In the genomic region with DNA sequence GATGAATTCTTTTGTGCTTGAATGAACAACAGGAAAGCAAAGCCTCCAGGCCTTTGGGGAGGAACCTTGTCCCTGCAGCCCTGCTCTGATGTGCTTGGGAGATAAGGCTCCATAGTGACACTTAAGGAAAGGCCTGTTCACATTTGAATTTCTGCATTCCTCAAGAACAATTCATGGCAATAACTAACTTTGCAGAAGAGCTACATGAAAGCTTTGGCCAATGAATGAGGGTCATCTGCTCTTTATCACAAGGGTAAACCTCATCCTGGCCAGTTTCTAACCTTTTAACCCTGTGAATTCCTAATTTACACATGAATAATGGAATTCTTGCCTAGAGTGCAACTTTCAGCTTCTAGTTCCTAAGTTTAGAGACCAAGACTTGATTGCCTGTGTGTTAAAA, we compare ENCODE assay signal across 1 cellular context.
A peak's percentile ranks its signal among the peaks of the same experiment; 100 is the strongest.
TF ChIP-seq lines count a peak whose summit lies in the region.

No MANE protein-coding gene starts in this region.

TF ChIP-seq in SK-N-SH, 30 proteins besides CTCF, POLR2A, EP300 and RAD21 (continued from another document):
- TF ChIP-seq TEAD4 (IDR thresholded peaks at IDR 0.05; ENCODE audit: borderline replicate concordance, insufficient read depth), result peak; percentile 82; the same call in 1 of the 2 replicates
- peak; percentile 63; the same call in 1 of the 2 replicates for TF ChIP-seq FOSL2 (IDR thresholded peaks at IDR 0.05; ENCODE audit: borderline replicate concordance, low read depth)
- TF ChIP-seq NFIC (IDR thresholded peaks at IDR 0.05; ENCODE audit: borderline replicate concordance), result peak; percentile 45; the same call in 1 of the 2 replicates
- TF ChIP-seq GATA2 (CRISPR knock-in tag; IDR thresholded peaks at IDR 0.05), result peak; percentile 38; the same call in 1 of the 2 replicates
- no peak for TF ChIP-seq FOXJ3 (CRISPR knock-in tag; IDR thresholded peaks at IDR 0.05)
- TF ChIP-seq, protein P1, sequence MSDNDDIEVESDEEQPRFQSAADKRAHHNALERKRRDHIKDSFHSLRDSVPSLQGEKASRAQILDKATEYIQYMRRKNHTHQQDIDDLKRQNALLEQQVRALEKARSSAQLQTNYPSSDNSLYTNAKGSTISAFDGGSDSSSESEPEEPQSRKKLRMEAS (IDR thresholded peaks at IDR 0.05; ENCODE audit: low read depth), result 0 out of 2 replicates have a peak, but pooled peaks have one; percentile 33
- peak; percentile 88; the same call in 1 of the 2 replicates for TF ChIP-seq RXRA (IDR thresholded peaks at IDR 0.05; ENCODE audit: borderline replicate concordance, low read depth)
- TF ChIP-seq, protein P2, sequence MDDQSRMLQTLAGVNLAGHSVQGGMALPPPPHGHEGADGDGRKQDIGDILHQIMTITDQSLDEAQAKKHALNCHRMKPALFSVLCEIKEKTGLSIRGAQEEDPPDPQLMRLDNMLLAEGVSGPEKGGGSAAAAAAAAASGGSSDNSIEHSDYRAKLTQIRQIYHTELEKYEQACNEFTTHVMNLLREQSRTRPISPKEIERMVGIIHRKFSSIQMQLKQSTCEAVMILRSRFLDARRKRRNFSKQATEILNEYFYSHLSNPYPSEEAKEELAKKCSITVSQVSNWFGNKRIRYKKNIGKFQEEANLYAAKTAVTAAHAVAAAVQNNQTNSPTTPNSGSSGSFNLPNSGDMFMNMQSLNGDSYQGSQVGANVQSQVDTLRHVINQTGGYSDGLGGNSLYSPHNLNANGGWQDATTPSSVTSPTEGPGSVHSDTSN (IDR thresholded peaks at IDR 0.05), result peak; percentile 86
- TF ChIP-seq SIN3A (IDR thresholded peaks at IDR 0.05; ENCODE audit: borderline replicate concordance, low read depth, low read length), result peak; percentile 73; the same call in 1 of the 2 replicates
- 0 out of 2 replicates have a peak, but pooled peaks have one; percentile 26 for TF ChIP-seq MXI1 (IDR thresholded peaks at IDR 0.05; ENCODE audit: low read depth, low read length)
- TF ChIP-seq RCOR1 (IDR thresholded peaks at IDR 0.05; ENCODE audit: low read length), result 0 out of 2 replicates have a peak, but pooled peaks have one; percentile 27
- TF ChIP-seq, protein P3, sequence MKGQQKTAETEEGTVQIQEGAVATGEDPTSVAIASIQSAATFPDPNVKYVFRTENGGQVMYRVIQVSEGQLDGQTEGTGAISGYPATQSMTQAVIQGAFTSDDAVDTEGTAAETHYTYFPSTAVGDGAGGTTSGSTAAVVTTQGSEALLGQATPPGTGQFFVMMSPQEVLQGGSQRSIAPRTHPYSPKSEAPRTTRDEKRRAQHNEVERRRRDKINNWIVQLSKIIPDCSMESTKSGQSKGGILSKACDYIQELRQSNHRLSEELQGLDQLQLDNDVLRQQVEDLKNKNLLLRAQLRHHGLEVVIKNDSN (IDR thresholded peaks at IDR 0.05; ENCODE audit: borderline replicate concordance, low read depth), result no peak
- TF ChIP-seq NRF1 (IDR thresholded peaks at IDR 0.05; ENCODE audit: low read depth, low read length), result no peak
